1 cellular context compared by ENCODE assay signal in the genomic region with DNA sequence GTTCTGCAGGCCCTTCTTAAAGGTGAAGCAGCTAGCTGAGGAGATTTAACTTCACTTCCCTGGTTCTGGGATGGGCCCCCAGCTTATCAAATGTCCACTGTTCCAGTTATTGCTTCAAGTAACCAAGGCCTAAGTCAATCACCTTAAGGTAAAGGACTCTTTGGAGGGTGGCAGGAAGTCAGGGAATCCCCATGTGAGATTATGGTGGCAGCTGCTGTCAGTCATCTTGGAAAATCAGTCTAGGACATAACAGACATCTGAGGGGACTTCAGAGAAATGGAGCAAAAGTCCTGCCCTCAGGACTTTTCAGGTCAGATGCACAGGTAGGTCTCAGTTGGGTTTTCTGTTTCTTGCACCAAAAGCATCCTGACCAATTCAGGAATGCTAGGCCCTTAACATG.
TF ChIP-seq lines count a peak whose summit lies in the region.

No MANE protein-coding gene starts in this region.

TF ChIP-seq in K562, 482 proteins besides CTCF, POLR2A, EP300 and RAD21:
- TF ChIP-seq, protein P1, sequence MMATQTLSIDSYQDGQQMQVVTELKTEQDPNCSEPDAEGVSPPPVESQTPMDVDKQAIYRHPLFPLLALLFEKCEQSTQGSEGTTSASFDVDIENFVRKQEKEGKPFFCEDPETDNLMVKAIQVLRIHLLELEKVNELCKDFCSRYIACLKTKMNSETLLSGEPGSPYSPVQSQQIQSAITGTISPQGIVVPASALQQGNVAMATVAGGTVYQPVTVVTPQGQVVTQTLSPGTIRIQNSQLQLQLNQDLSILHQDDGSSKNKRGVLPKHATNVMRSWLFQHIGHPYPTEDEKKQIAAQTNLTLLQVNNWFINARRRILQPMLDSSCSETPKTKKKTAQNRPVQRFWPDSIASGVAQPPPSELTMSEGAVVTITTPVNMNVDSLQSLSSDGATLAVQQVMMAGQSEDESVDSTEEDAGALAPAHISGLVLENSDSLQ (IDR thresholded peaks at IDR 0.05): peak; percentile 62
- TF ChIP-seq YY1 (IDR thresholded peaks at IDR 0.05; ENCODE audit: borderline replicate concordance in 1 of 3, control insufficient read depth in 1 of 3, extremely low read depth in 1 of 3, insufficient read depth in 3 of 3, insufficient read length in 1 of 3, insufficient replicate concordance in 2 of 3, low read depth in 1 of 3, low read length in 2 of 3): peak in 1 of 3 experiments; percentile 9
- TF ChIP-seq, protein P2, sequence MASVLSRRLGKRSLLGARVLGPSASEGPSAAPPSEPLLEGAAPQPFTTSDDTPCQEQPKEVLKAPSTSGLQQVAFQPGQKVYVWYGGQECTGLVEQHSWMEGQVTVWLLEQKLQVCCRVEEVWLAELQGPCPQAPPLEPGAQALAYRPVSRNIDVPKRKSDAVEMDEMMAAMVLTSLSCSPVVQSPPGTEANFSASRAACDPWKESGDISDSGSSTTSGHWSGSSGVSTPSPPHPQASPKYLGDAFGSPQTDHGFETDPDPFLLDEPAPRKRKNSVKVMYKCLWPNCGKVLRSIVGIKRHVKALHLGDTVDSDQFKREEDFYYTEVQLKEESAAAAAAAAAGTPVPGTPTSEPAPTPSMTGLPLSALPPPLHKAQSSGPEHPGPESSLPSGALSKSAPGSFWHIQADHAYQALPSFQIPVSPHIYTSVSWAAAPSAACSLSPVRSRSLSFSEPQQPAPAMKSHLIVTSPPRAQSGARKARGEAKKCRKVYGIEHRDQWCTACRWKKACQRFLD (CRISPR knock-in tag; IDR thresholded peaks at IDR 0.05): no peak
